In the genomic region with DNA sequence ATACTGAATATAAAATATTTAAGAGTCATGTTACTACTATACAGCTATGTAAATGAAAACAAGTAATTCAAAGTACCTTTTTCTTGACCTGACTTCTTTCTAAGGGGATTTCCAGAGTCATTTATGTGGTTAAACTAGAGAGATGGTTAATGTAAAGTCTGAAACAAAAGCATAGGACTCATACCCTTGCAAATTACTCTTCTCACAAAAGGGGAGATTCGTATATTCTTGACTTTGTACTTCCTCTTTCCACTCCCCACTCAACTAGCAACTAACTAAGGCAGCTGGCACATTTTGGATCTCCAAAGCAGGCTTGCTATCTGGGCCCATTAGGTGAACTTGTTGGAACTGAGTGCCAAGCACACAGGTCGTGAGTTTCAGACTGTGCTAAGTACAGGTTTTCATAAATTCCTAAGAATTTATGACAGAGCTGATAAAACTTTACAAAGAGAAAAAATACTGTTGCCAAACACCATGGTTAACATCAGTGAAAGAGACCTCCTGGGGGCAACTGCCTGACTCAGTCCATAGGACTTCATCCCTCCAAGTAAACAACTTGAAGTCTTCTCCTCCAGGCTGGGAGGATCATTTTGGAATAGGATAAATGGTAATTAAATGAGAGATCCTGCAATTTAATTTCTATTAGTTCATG, we compare ENCODE assay signal across 9 cellular contexts.
A peak's percentile ranks its signal among the peaks of the same experiment; 100 is the strongest.
DNase-seq lines count a peak whose midpoint lies in the region; ATAC-seq, FAIRE-seq and TF ChIP-seq lines count a peak whose summit lies in the region.
"Had no signal": no experiment of that assay in that cellular context is flagged by ENCODE, and none has a peak within 500 bp of the region (broad histone marks: within the 10 kb centered on the region; RNA-seq: fewer than 3 reads in every experiment).

No MANE protein-coding gene starts in this region.

- in situ Hi-C loops in GM12878 (cut with MboI), result no loop called here

- TF ChIP-seq EP300 in GM12878 (IDR thresholded peaks at IDR 0.05; ENCODE audit: borderline replicate concordance in 1 of 2, control insufficient read depth in 1 of 2, low read depth in 2 of 2, low read length in 2 of 2), result peak in 1 of 2 experiments; percentile 82; a peak in 1 of 4 replicates

- CTCF ChIA-PET in GM12878 (lab: Yijun Ruan, JAX), result interaction anchor here (0.8 to 2.3 kb wide), 9 partner anchors 10 to 189 kb away, joined by 3 to 11 read pairs (median 4); no protein-coding TSS in a partner anchor

- peaks cover 1% of the 10 kb centered on the region; the same call in 2 of the 3 replicates for H3K9me3 ChIP-seq in GM12878 (replicated peaks; ENCODE audit: control insufficient read depth, insufficient read depth, low read length)

- H3K27me3 ChIP-seq in GM12878 (replicated peaks in 1 of 2; ENCODE audit: control insufficient read depth in 2 of 2, insufficient read depth in 2 of 2, low read length in 1 of 2), result no peaks in the 10 kb centered on the region

- no peak overlapping the region; the same call in 1 of the 2 replicates for H2AFZ ChIP-seq in GM12878 (ENCODE audit: control insufficient read depth, low read depth, low read length)

- RAD21 ChIA-PET in GM12878 (lab: Charles Lee; ENCODE audit: unreplicated experiment), result interaction anchor here (0.6 to 2.9 kb wide), 18 partner anchors 10 to 165 kb away, joined by 3 to 27 read pairs (median 4); no protein-coding TSS in a partner anchor

- SMC1A ChIA-PET in GM12878 (lab: Charles Lee; ENCODE audit: uncharacterized antibody, unreplicated experiment), result interaction anchor here (1.0 to 4.0 kb wide), 17 partner anchors 9 to 89 kb away, joined by 3 to 28 read pairs (median 6); no protein-coding TSS in a partner anchor

- FAIRE-seq in GM12878 (lab: Jason Lieb, UNC), result peak; percentile 38
- FAIRE-seq: G401.6 had no signal

- H3K36me3 ChIP-seq in GM12878 (ENCODE audit: control insufficient read depth in 2 of 2, insufficient read depth in 2 of 2, low read length in 1 of 2), result no peaks in the 10 kb centered on the region

- TF ChIP-seq CTCF in GM12878 (IDR thresholded peaks at IDR 0.05 in 2 of 3, conservative IDR thresholded peaks at IDR 0.05 in 1 of 3; ENCODE audit: control insufficient read depth in 2 of 3, extremely low read depth in 1 of 3, insufficient read depth in 1 of 3, low read depth in 3 of 3, low read length in 3 of 3), result no peak

- no peaks in the 10 kb centered on the region for H3K79me2 ChIP-seq in GM12878 (ENCODE audit: control insufficient read depth, insufficient read depth, low read length)

- ATAC-seq in GM21381 (IDR thresholded peaks at IDR 0.05; ENCODE audit: unreplicated experiment) (peak; percentile 94), HG03432 (IDR thresholded peaks at IDR 0.05; ENCODE audit: unreplicated experiment) (peak; percentile 98), GM12878 (peak; percentile 99)

- no TSS peak for BruUV-seq in GM12878 (replicated peaks; lab: Mats Ljungman, UMichigan)

- H3K4me3 ChIP-seq in GM12878, result no peak overlapping the region

- no peak for TF ChIP-seq POLR2A in GM12878 (IDR thresholded peaks at IDR 0.05; ENCODE audit: low read depth, low read length)

- H3K4me2 ChIP-seq in GM12878 (ENCODE audit: control insufficient read depth, insufficient read depth), result peak overlapping the region; percentile 70

- intact Hi-C loops in GM12878 (cut with micrococcal nuclease; ENCODE audit: unreplicated experiment), result loop anchor here (1.0 kb wide), 1 partner anchor 30 kb away; no protein-coding TSS in a partner anchor

- no peaks in the 10 kb centered on the region for H4K20me1 ChIP-seq in GM12878 (ENCODE audit: control insufficient read depth, insufficient read depth)

- no peak overlapping the region for H3K9ac ChIP-seq in GM12878 (ENCODE audit: control insufficient read depth, insufficient read depth, low read length)

- no peak for TF ChIP-seq RAD21 in GM12878 (IDR thresholded peaks at IDR 0.05; ENCODE audit: insufficient read depth, low read depth, low read length)

- POLR2A ChIA-PET in GM12878 (lab: Charles Lee), result interaction anchor here (1.2 to 1.7 kb wide), 3 partner anchors 14 to 36 kb away, joined by 3 to 5 read pairs (median 3); no protein-coding TSS in a partner anchor

- peak overlapping the region; percentile 53 for H3K27ac ChIP-seq in GM12878 (ENCODE audit: control insufficient read depth, insufficient read depth)

- peaks cover 11% of the 10 kb centered on the region; the same call in 1 of the 2 replicates for H3K4me1 ChIP-seq in GM12878 (ENCODE audit: control insufficient read depth, insufficient read depth, low read length)

- peak; percentile 20 for DNase-seq in GM04504 (ENCODE audit: low read depth)
- DNase-seq in GM12878 (ENCODE audit: low read depth, low spot score), result peak; percentile 83
- no peak for DNase-seq in activated CD4-positive, alpha-beta T cell treated with anti-CD3 and anti-CD28 coated beads, Interleukin-2, amount 50 U/mL, for 4 hours
- DNase-seq in NCI-H446 treated with DMSO at 0.1 percent for 48 hours (lab: John Stamatoyannopoulos, UW), result no peak
- no peak for DNase-seq in activated CD4-positive, alpha-beta T cell treated with anti-CD3 and anti-CD28 coated beads, Interleukin-2, amount 50 U/mL, for 48 hours
- DNase-seq in retina, result no peak

- 2% methylated on average over 2 of the region's 2 CpGs for WGBS in GM12878 (ENCODE audit: insufficient coverage, insufficient replicate concordance, low lambda C conversion rate, missing lambda C conversion rate)

TF ChIP-seq in GM12878, 131 proteins besides CTCF, POLR2A, EP300 and RAD21 (continues in another document):
- 0 out of 2 replicates have a peak, but pooled peaks have one; percentile 1 for TF ChIP-seq SMC3 (IDR thresholded peaks at IDR 0.05; ENCODE audit: borderline replicate concordance, low read length)
- TF ChIP-seq ATF3 (IDR thresholded peaks at IDR 0.05; ENCODE audit: borderline replicate concordance, extremely low read depth, low read depth, low read length), result no peak
- no peak for TF ChIP-seq SIN3A (IDR thresholded peaks at IDR 0.05; ENCODE audit: low read depth, low read length)
- no peak for TF ChIP-seq HSF1 (IDR thresholded peaks at IDR 0.05; ENCODE audit: low read depth, low read length)
- no peak for TF ChIP-seq FOS (IDR thresholded peaks at IDR 0.05; ENCODE audit: borderline replicate concordance, extremely low read depth, insufficient read length)
- TF ChIP-seq, protein P1, sequence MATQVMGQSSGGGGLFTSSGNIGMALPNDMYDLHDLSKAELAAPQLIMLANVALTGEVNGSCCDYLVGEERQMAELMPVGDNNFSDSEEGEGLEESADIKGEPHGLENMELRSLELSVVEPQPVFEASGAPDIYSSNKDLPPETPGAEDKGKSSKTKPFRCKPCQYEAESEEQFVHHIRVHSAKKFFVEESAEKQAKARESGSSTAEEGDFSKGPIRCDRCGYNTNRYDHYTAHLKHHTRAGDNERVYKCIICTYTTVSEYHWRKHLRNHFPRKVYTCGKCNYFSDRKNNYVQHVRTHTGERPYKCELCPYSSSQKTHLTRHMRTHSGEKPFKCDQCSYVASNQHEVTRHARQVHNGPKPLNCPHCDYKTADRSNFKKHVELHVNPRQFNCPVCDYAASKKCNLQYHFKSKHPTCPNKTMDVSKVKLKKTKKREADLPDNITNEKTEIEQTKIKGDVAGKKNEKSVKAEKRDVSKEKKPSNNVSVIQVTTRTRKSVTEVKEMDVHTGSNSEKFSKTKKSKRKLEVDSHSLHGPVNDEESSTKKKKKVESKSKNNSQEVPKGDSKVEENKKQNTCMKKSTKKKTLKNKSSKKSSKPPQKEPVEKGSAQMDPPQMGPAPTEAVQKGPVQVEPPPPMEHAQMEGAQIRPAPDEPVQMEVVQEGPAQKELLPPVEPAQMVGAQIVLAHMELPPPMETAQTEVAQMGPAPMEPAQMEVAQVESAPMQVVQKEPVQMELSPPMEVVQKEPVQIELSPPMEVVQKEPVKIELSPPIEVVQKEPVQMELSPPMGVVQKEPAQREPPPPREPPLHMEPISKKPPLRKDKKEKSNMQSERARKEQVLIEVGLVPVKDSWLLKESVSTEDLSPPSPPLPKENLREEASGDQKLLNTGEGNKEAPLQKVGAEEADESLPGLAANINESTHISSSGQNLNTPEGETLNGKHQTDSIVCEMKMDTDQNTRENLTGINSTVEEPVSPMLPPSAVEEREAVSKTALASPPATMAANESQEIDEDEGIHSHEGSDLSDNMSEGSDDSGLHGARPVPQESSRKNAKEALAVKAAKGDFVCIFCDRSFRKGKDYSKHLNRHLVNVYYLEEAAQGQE (IDR thresholded peaks at IDR 0.05; ENCODE audit: low read depth, low read length), result no peak
- TF ChIP-seq ETV6 (conservative IDR thresholded peaks at IDR 0.05 in 1 of 2, IDR thresholded peaks at IDR 0.05 in 1 of 2; ENCODE audit: borderline replicate concordance in 1 of 2, low read depth in 1 of 2), result no peak
- TF ChIP-seq IKZF1 (conservative IDR thresholded peaks at IDR 0.05), result peak; percentile 63
- no peak for TF ChIP-seq PBX3 (IDR thresholded peaks at IDR 0.05; ENCODE audit: insufficient replicate concordance, low read depth, low read length)
- TF ChIP-seq HDGF (IDR thresholded peaks at IDR 0.05), result no peak

Comparison
In these comparisons a context has a peak if more than half of its experiments do, and no peak if none do; other contexts are left out.
1. DNase-seq: peak in GM04504 (single experiment) and GM12878 (single experiment); none in activated CD4-positive, alpha-beta T cell treated with anti-CD3 and anti-CD28 coated beads, Interleukin-2, amount 50 U/mL, for 4 hours (0 of 2), NCI-H446 treated with DMSO at 0.1 percent for 48 hours (single experiment), activated CD4-positive, alpha-beta T cell treated with anti-CD3 and anti-CD28 coated beads, Interleukin-2, amount 50 U/mL, for 48 hours (0 of 2) and retina (single experiment).
2. Peak in every context shown above with its lines, with median percentiles within 50 percentile points of each other: ATAC-seq.